13 cellular contexts compared by ENCODE assay signal in the genomic region with DNA sequence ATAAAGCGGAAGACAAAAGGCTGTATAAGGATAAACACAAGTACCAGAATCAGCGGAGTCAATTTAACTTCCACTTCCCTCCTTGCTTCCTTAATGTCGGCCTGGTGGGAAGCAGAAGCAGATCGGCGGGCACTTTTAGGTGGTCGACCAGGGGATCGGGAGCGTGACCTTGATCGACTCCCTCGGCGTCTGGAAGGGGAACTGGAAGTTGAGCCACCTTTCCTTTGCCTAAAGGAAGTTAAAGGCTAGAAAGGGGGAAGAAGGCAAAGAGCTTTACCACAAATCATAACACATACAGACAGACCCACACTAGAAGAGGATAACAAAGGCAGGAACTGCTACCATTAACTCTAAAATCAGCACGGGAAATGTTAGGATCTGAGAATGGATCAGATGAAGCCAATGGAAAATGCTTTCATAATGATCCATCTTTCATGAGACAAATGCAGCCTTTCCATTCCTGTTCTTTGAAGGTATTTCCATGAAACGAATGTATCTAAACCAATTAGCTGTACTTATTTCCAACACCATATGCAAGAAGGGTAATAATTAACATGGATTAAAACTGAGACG. TPM values are rescaled to one million over a fixed set of nuclear protein-coding genes. Genes with fewer than 3 reads are reported as not detected.
DNase-seq lines count a peak whose midpoint lies in the region; ATAC-seq and TF ChIP-seq lines count a peak whose summit lies in the region.
"Had no signal": no experiment of that assay in that cellular context is flagged by ENCODE, and none has a peak within 500 bp of the region (broad histone marks: within the 10 kb centered on the region; RNA-seq: fewer than 3 reads in every experiment).

No MANE protein-coding gene starts in this region.

- no peak for TF ChIP-seq POLR2A in sigmoid colon (IDR thresholded peaks at IDR 0.05)

- no peak for DNase-seq in T-helper 2 cell treated with Interferon-gamma antibody and Interleukin-4, amounts not matched to agents 5 μg/mL and 100 μg/mL, for 36 hours (ENCODE audit: low spot score)
- DNase-seq in T-helper 2 cell (no peak), Kasumi-1 (lab: John Stamatoyannopoulos, UW) (peak; percentile 50 to 66), dermis blood vessel endothelial cell (peak; percentile 48), sigmoid colon (no peak), HPDE6-E6E7 (ENCODE audit: extremely low spot score) (no peak)
- DNase-seq: activated CD8-positive, alpha-beta memory T cell treated with anti-CD3 and anti-CD28 coated beads, Interleukin-2, amount 50 U/mL, for 48 hours; DMS153; endodermal cell; NCI-H510A; stimulated activated CD4-positive, alpha-beta T cell treated with anti-CD3 and anti-CD28 coated beads, Interleukin-12 subunit alpha, Interleukin-12 subunit beta, amount 100 ng/mL, for 4 hours had no signal

- peaks cover 56% of the 10 kb centered on the region for H3K36me3 Mint-ChIP-seq in T-helper 2 cell treated with Interferon-gamma antibody and Interleukin-4, amounts not matched to agents 5 μg/mL and 100 μg/mL, for 36 hours (ENCODE audit: low read depth)

- no peaks in the 10 kb centered on the region for H3K27me3 ChIP-seq in sigmoid colon

- intact Hi-C loops in sigmoid colon (cut with DNase I) = loop anchor here (10.0 kb wide), 1 partner anchor 643 kb away; a partner anchor contains a TSS

- peaks cover 0 to 85% (median 68%) of the 10 kb centered on the region in 4 donors for H3K4me1 ChIP-seq in sigmoid colon

- H3K9me3 Mint-ChIP-seq in T-helper 2 cell treated with Interferon-gamma antibody and Interleukin-4, amounts not matched to agents 5 μg/mL and 100 μg/mL, for 36 hours = no peaks in the 10 kb centered on the region
- H3K9me3 Mint-ChIP-seq: endodermal cell had no signal

- no peak for TF ChIP-seq EP300 in sigmoid colon (IDR thresholded peaks at IDR 0.05)

- H3K4me3 Mint-ChIP-seq in T-helper 2 cell treated with Interferon-gamma antibody and Interleukin-4, amounts not matched to agents 5 μg/mL and 100 μg/mL, for 36 hours = no peak overlapping the region
- H3K4me3 Mint-ChIP-seq: endodermal cell had no signal

- H3K27ac ChIP-seq in sigmoid colon = peak overlapping the region in 3 of 4 donors; percentile 95 to 100 (median 99)

- H3K4me3 ChIP-seq in sigmoid colon = peak overlapping the region in 2 of 4 donors; percentile 7 to 89

- peaks cover 55% of the 10 kb centered on the region for H3K4me1 Mint-ChIP-seq in T-helper 2 cell treated with Interferon-gamma antibody and Interleukin-4, amounts not matched to agents 5 μg/mL and 100 μg/mL, for 36 hours (ENCODE audit: low read depth)

- ATAC-seq in GM21423 (IDR thresholded peaks at IDR 0.05; ENCODE audit: unreplicated experiment) = no peak
- ATAC-seq in GM19455 (IDR thresholded peaks at IDR 0.05; ENCODE audit: unreplicated experiment) = no peak

- peaks cover 9 to 49% (median 24%) of the 10 kb centered on the region in 4 donors for H3K36me3 ChIP-seq in sigmoid colon

- H3K27ac Mint-ChIP-seq in T-helper 2 cell treated with Interferon-gamma antibody and Interleukin-4, amounts not matched to agents 5 μg/mL and 100 μg/mL, for 36 hours = peak overlapping the region; percentile 47
- H3K27ac Mint-ChIP-seq: endodermal cell had no signal

- TF ChIP-seq CTCF in sigmoid colon (IDR thresholded peaks at IDR 0.05) = no peak

- 51 to 62% methylated on average over 14 of the region's 14 CpGs for WGBS in sigmoid colon, 2 donors

- no peaks in the 10 kb centered on the region for H3K9me3 ChIP-seq in sigmoid colon

- H3K27me3 Mint-ChIP-seq in T-helper 2 cell treated with Interferon-gamma antibody and Interleukin-4, amounts not matched to agents 5 μg/mL and 100 μg/mL, for 36 hours (ENCODE audit: low read depth) = no peaks in the 10 kb centered on the region

RNA-seq across cellular contexts. Expression of a gene that starts 5.7 kb away (rescaled TPM):
- total RNA-seq in dermis blood vessel endothelial cell (132 and 156 TPM in 2 replicates), sigmoid colon (100 to 1,000 TPM; 134 to 195 (median 169) TPM)
- polyA plus RNA-seq in sigmoid colon = 10 to 100 TPM in 1 of 3 donors, 1 to 10 TPM in 2; 5.4 to 62.2 (median 6.9) TPM

Comparison
In these comparisons a context has a peak if more than half of its experiments do, and no peak if none do; other contexts are left out.
1. DNase-seq: peak in Kasumi-1 (2 of 2) and dermis blood vessel endothelial cell (single experiment); none in T-helper 2 cell treated with Interferon-gamma antibody and Interleukin-4, amounts not matched to agents 5 μg/mL and 100 μg/mL, for 36 hours (single experiment), T-helper 2 cell (0 of 5), sigmoid colon (single experiment) and HPDE6-E6E7 (single experiment).